Comparison of ENCODE assay signal across 12 cellular contexts in the genomic region with DNA sequence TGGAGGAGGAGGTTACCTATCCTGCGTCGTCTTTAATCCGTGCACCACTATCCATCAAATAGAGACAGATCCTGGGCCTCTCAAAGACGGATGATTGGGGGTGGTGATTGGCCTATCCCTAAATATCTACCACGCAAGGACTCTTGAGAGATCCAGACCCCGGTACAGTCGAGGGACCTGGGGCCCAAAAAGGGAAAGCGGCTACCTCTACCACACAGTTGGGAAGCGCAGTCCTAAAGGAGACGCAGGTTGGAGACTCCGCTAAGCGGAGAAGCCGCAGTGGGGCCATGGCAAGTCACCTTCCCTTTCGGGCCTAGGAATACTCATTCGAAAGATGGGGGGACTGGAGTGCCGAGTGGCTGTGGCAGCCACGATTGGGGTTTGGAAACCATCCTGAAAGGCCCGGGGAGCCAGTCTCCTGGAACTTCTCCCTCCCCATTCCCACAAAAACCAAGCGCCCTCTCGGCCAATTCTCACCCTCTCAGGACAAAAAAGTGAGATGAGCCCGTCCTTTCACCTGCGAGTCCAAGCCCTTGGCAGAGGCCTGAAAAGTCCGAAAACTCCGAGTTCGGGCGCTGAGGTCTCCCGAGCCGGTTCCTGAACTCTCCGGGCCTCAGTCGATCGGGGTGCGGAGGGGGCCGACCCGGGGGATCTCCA. TPM values are rescaled to one million over a fixed set of nuclear protein-coding genes. Genes with fewer than 3 reads are reported as not detected.
DNase-seq lines count a peak whose midpoint lies in the region; ATAC-seq and TF ChIP-seq lines count a peak whose summit lies in the region.
"Had no signal": no experiment of that assay in that cellular context is flagged by ENCODE, and none has a peak within 500 bp of the region (broad histone marks: within the 10 kb centered on the region; RNA-seq: fewer than 3 reads in every experiment).

No MANE protein-coding gene starts in this region.

- CTCF ChIA-PET in CD8-positive, alpha-beta memory T cell (lab: Charles Lee) = no interaction called here

- peaks cover 0 to 3% (median 1%) of the 10 kb centered on the region in 3 donors for H3K36me3 Mint-ChIP-seq in CD8-positive, alpha-beta memory T cell

- peak overlapping the region in 3 of 8 donors; percentile 25 to 65 (median 39) for H3K27ac Mint-ChIP-seq in CD8-positive, alpha-beta memory T cell

- peaks cover 72 to 85% of the 10 kb centered on the region in 2 donors for H3K27me3 Mint-ChIP-seq in CD8-positive, alpha-beta memory T cell

- H3K4me3 ChIP-seq in CD8-positive, alpha-beta memory T cell (ENCODE audit: low read length) = no peak overlapping the region
- H3K4me3 ChIP-seq in HUES64 (ENCODE audit: low read length) = peak overlapping the region; percentile 43; the same call in 1 of the 2 replicates
- H3K4me3 ChIP-seq in epithelial cell of proximal tubule (ENCODE audit: low read depth, low read length) = peak overlapping the region; percentile 56
- H3K4me3 ChIP-seq: body of pancreas, GM23248, SJCRH30 had no signal

- H3K27ac ChIP-seq in CD8-positive, alpha-beta memory T cell (ENCODE audit: low read depth, low read length) = no peak overlapping the region
- no peak overlapping the region for H3K27ac ChIP-seq in HUES64 (ENCODE audit: low read depth, low read length)
- H3K27ac ChIP-seq: body of pancreas, GM23248, SJCRH30 had no signal

- H3K4me1 ChIP-seq in CD8-positive, alpha-beta memory T cell (ENCODE audit: insufficient read depth, low read length) = peaks cover 31% of the 10 kb centered on the region
- H3K4me1 ChIP-seq in HUES64 (ENCODE audit: insufficient read depth, low read length) = peaks cover 8% of the 10 kb centered on the region
- H3K4me1 ChIP-seq: SJCRH30 had no signal

- peak in 1 of 5 donors; percentile 17 for DNase-seq in CD8-positive, alpha-beta memory T cell
- no peak for DNase-seq in epithelial cell of proximal tubule (ENCODE audit: low read depth)
- peak; percentile 51 for DNase-seq in retina
- DNase-seq in iPS-NIHi7 (ENCODE audit: extremely low spot score) = no peak
- no peak for DNase-seq in GM03348 (ENCODE audit: low spot score)
- DNase-seq: body of pancreas, GM23248, left ventricle myocardium superior, SJCRH30 had no signal

- no peaks in the 10 kb centered on the region for H3K9me3 ChIP-seq in CD8-positive, alpha-beta memory T cell (ENCODE audit: low read length)
- no peaks in the 10 kb centered on the region for H3K9me3 ChIP-seq in HUES64 (ENCODE audit: insufficient read depth, low read depth, low read length)
- H3K9me3 ChIP-seq: body of pancreas had no signal

- no peak overlapping the region for H3K9ac ChIP-seq in HUES64 (ENCODE audit: low read depth, low read length)
- H3K9ac ChIP-seq: GM23248 had no signal

- peaks cover 75% of the 10 kb centered on the region for H3K27me3 ChIP-seq in CD8-positive, alpha-beta memory T cell (ENCODE audit: insufficient read depth, low read length, poor library complexity, severe bottlenecking)
- peaks cover 100% of the 10 kb centered on the region for H3K27me3 ChIP-seq in HUES64 (ENCODE audit: insufficient read depth, low read length)
- H3K27me3 ChIP-seq: SJCRH30 had no signal

- ATAC-seq in GM18867 (IDR thresholded peaks at IDR 0.05; ENCODE audit: unreplicated experiment) = no peak
- ATAC-seq: left ventricle myocardium superior had no signal

- H3K4me3 Mint-ChIP-seq in CD8-positive, alpha-beta memory T cell = peak overlapping the region; percentile 43 to 76 (median 63)

- POLR2A ChIA-PET in CD8-positive, alpha-beta memory T cell (lab: Charles Lee) = interaction anchor here (0.5 kb wide), 1 partner anchor 54 kb away, joined by 3 read pairs; no protein-coding TSS in a partner anchor

- peaks cover 0 to 3% (median 0%) of the 10 kb centered on the region in 5 donors for H3K9me3 Mint-ChIP-seq in CD8-positive, alpha-beta memory T cell

- no peak for TF ChIP-seq CTCF in epithelial cell of proximal tubule (conservative IDR thresholded peaks at IDR 0.05; ENCODE audit: low read depth, low read length)

- no peaks in the 10 kb centered on the region for H3K36me3 ChIP-seq in CD8-positive, alpha-beta memory T cell (ENCODE audit: insufficient read depth, low read length)
- no peaks in the 10 kb centered on the region for H3K36me3 ChIP-seq in HUES64 (ENCODE audit: insufficient read depth, low read length)
- H3K36me3 ChIP-seq: SJCRH30 had no signal

- 2% methylated on average over 31 of the region's 34 CpGs for WGBS in HUES64

- peaks cover 22 to 38% (median 22%) of the 10 kb centered on the region in 3 donors for H3K4me1 Mint-ChIP-seq in CD8-positive, alpha-beta memory T cell

RNA-seq across cellular contexts. Expression of a gene that starts 0.5 kb away (rescaled TPM):
- total RNA-seq in CD8-positive, alpha-beta memory T cell = under 1 TPM in 1 of 2 experiments, not detected in 1; 0.07 TPM
- polyA plus RNA-seq in CD8-positive, alpha-beta memory T cell = not detected
- polyA plus RNA-seq in HUES64 (2013, experiment 1 of 2) = not detected
- not detected for polyA plus RNA-seq in HUES64 (2013, experiment 2 of 2)
- 0.35 and 1.1 TPM in 2 replicates for total RNA-seq in epithelial cell of proximal tubule
- total RNA-seq: body of pancreas, GM23248, left ventricle myocardium superior, LHCN-M2, SJCRH30 had no signal
- polyA plus RNA-seq: GM23248 had no signal
